11 cellular contexts compared by ENCODE assay signal in genomic region chr19:10863107-10863700, GRCh38. TPM values are rescaled to one million over a fixed set of nuclear protein-coding genes. Genes with fewer than 3 reads are reported as not detected.
DNase-seq lines count a peak whose midpoint lies in the region; ATAC-seq and TF ChIP-seq lines count a peak whose summit lies in the region.
"Had no signal": no experiment of that assay in that cellular context is flagged by ENCODE, and none has a peak within 500 bp of the region (broad histone marks: within the 10 kb centered on the region; RNA-seq: fewer than 3 reads in every experiment).

No MANE protein-coding gene starts in this region.

- H3K27ac ChIP-seq in Panc1 (ENCODE audit: low read length): peak overlapping the region; percentile 39; the same call in 1 of the 2 replicates
- peak overlapping the region in 1 of 2 donors; percentile 62 for H3K27ac ChIP-seq in ovary

- CTCF ChIA-PET in Panc1 (lab: Charles Lee): interaction anchor here (1.6 to 1.7 kb wide), 3 partner anchors 9 to 42 kb away, joined by 4 to 16 read pairs (median 12); partner anchors contain the start of gene TMED1

- TF ChIP-seq EP300 in ovary (IDR thresholded peaks at IDR 0.05): no peak

- TF ChIP-seq CTCF in Panc1 (IDR thresholded peaks at IDR 0.05): no peak
- TF ChIP-seq CTCF in ovary (IDR thresholded peaks at IDR 0.05): no peak
- no peak for TF ChIP-seq CTCF in BE2C (IDR thresholded peaks at IDR 0.05; ENCODE audit: low read depth, low read length)

- DNase-seq in EH (ENCODE audit: low read depth): peak; percentile 64
- DNase-seq in Panc1 (ENCODE audit: low read depth, low spot score): no peak
- DNase-seq in ovary: peak; percentile 31 to 55 (median 46)
- DNase-seq in BE2C: no peak
- no peak for DNase-seq in left colon
- no peak for DNase-seq in GOT3 (lab: John Stamatoyannopoulos, UW)
- no peak for DNase-seq in NK-92 treated with Interleukin-12 subunit alpha and Interleukin-12 subunit beta, amount 100 ng/mL, for 24 hours (lab: John Stamatoyannopoulos, UW)
- DNase-seq: activated effector memory CD4-positive, alpha-beta T cell treated with Interleukin-2 at 50 U/mL for 16 hours; head of caudate nucleus had no signal

- H3K27me3 ChIP-seq in Panc1 (ENCODE audit: control insufficient read depth, insufficient read depth, low read length): no peaks in the 10 kb centered on the region
- no peaks in the 10 kb centered on the region for H3K27me3 ChIP-seq in ovary
- no peaks in the 10 kb centered on the region for H3K27me3 ChIP-seq in BE2C

- H3K9me3 ChIP-seq in Panc1 (ENCODE audit: control insufficient read depth, insufficient read depth, low read depth, low read length) (no peaks in the 10 kb centered on the region), ovary (no peaks in the 10 kb centered on the region), BE2C (no peaks in the 10 kb centered on the region)

- intact Hi-C loops in Panc1 (cut with micrococcal nuclease; ENCODE audit: unreplicated experiment): loop anchor here (10.0 kb wide), 1 partner anchor 148 kb away; the partner anchor contains the start of gene DNM2
- intact Hi-C loops in ovary (cut with DNase I): loop anchor here in 2 of 4 donors (5.0 kb wide), 4 partner anchors 96 to 281 kb away; partner anchors contain the start of gene DNM2 (in 1 of the 2)
- intact Hi-C loops in left colon (cut with DNase I, micrococcal nuclease): no loop called here

- H3K36me3 ChIP-seq in Panc1 (ENCODE audit: control insufficient read depth, insufficient read depth, low read length): no peaks in the 10 kb centered on the region
- no peaks in the 10 kb centered on the region for H3K36me3 ChIP-seq in ovary
- H3K36me3 ChIP-seq in BE2C: no peaks in the 10 kb centered on the region

- no peak for TF ChIP-seq POLR2A in ovary (IDR thresholded peaks at IDR 0.05)

- no TSS peak for BruUV-seq in Panc1 (replicated peaks; lab: Mats Ljungman, UMichigan)

- in situ Hi-C loops in Panc1 (cut with HindIII; ENCODE audit: low pct_unique_long_range_greater_than_20kb, low sequenced_read_pairs): no loop called here

- H3K4me3 ChIP-seq in Panc1 (ENCODE audit: low read depth in 2 of 2, low read length in 2 of 2) (peak overlapping the region; percentile 8 to 43; a peak in 2 of 4 replicates), ovary (no peak overlapping the region), BE2C (ENCODE audit: low read depth, low read length) (no peak overlapping the region)

- ATAC-seq in Panc1 (peak; percentile 64), esophagus mucosa (peak; percentile 42), left colon (no peak)

- 51 to 67% (median 53%) methylated on average over 18 of the region's 18 CpGs for WGBS in ovary, 3 donors

- POLR2A ChIA-PET in Panc1 (lab: Charles Lee): no interaction called here

- peaks cover 3% of the 10 kb centered on the region; the same call in 1 of the 2 replicates for H3K4me1 ChIP-seq in Panc1 (ENCODE audit: control insufficient read depth, insufficient read depth, low read length)
- no peaks in the 10 kb centered on the region for H3K4me1 ChIP-seq in ovary (ENCODE audit: insufficient read depth)
- no peaks in the 10 kb centered on the region for H3K4me1 ChIP-seq in BE2C

RNA-seq across cellular contexts. Expression of gene CARM1, which starts 8.1 kb away (rescaled TPM):
- total RNA-seq in Panc1 (2021; ENCODE audit: unreplicated experiment): 44.9 TPM
- polyA plus RNA-seq in Panc1 (2012; ENCODE audit: insufficient read length): 64.9 TPM
- 40.3 TPM for total RNA-seq in esophagus mucosa
- 10 to 100 TPM; 10.1 to 42.1 (median 39.8) TPM for total RNA-seq in ovary
- 10 to 100 TPM; 14.7 to 26.6 TPM for polyA plus RNA-seq in ovary
- polyA plus RNA-seq in BE2C (2012; ENCODE audit: insufficient read depth, insufficient read length, low read depth): 81.7 TPM
- 10 to 100 TPM; 48.3 to 58.3 TPM for total RNA-seq in left colon

RNA-seq across cellular contexts. Expression of gene C19orf38, which starts 15.0 kb away (rescaled TPM):
- total RNA-seq in Panc1 (2021; ENCODE audit: unreplicated experiment) (not detected), esophagus mucosa (not detected), ovary (1 to 10 TPM in 4 of 7 donors, under 1 TPM in 3; 0.52 to 4.1 (median 1.3) TPM), left colon (under 1 TPM; 0.49 to 0.98 TPM)
- 0.33 TPM for polyA plus RNA-seq in Panc1 (2012; ENCODE audit: insufficient read length)
- 1 to 10 TPM in 1 of 2 donors, under 1 TPM in 1; 0.65 to 1.0 TPM for polyA plus RNA-seq in ovary
- polyA plus RNA-seq in BE2C (2012; ENCODE audit: insufficient read depth, insufficient read length, low read depth): not detected
- total RNA-seq: H1 had no signal

RNA-seq across cellular contexts. Expression of gene TMED1, which starts 27.2 kb away (rescaled TPM):
- total RNA-seq in Panc1 (2021; ENCODE audit: unreplicated experiment): 30.3 TPM
- polyA plus RNA-seq in Panc1 (2012; ENCODE audit: insufficient read length): 47.0 TPM
- total RNA-seq in esophagus mucosa: 16.4 TPM
- total RNA-seq in ovary: 10 to 100 TPM; 24.5 to 53.8 (median 29.1) TPM
- polyA plus RNA-seq in ovary: 10 to 100 TPM in 1 of 2 donors, 1 to 10 TPM in 1; 9.3 to 49.6 TPM
- polyA plus RNA-seq in BE2C (2012; ENCODE audit: insufficient read depth, insufficient read length, low read depth): 114 TPM
- 10 to 100 TPM; 16.9 to 19.5 TPM for total RNA-seq in left colon

Comparison
In these comparisons a context has a peak if more than half of its experiments do, and no peak if none do; other contexts are left out.
1. DNase-seq: peak in EH (single experiment) and ovary (5 of 5); none in Panc1 (single experiment), BE2C (single experiment), left colon (0 of 2), GOT3 (single experiment) and NK-92 treated with Interleukin-12 subunit alpha and Interleukin-12 subunit beta, amount 100 ng/mL, for 24 hours (single experiment).
2. H3K4me3 ChIP-seq: peak in Panc1 (2 of 2); none in ovary (single experiment) and BE2C (single experiment).